8 cellular contexts compared by ENCODE assay signal in genomic region chr5:160398806-160399205, GRCh38. TPM values are rescaled to one million over a fixed set of nuclear protein-coding genes. Genes with fewer than 3 reads are reported as not detected.
DNase-seq lines count a peak whose midpoint lies in the region; ATAC-seq and TF ChIP-seq lines count a peak whose summit lies in the region.

No MANE protein-coding gene starts in this region.

- peaks cover 12% of the 10 kb centered on the region for H3K4me1 Mint-ChIP-seq in activated naive CD4-positive, alpha-beta T cell treated with anti-CD3 and anti-CD28 coated beads for 36 hours (ENCODE audit: low read depth)
- peaks cover 18% of the 10 kb centered on the region for H3K4me1 Mint-ChIP-seq in activated T-helper 1 cell treated with anti-CD3 and anti-CD28 coated beads, Interleukin-12 subunit alpha, Interleukin-12 subunit beta, Interleukin-2, Interleukin-4 antibody, amounts not matched to agents 30 ng/mL and 10 ng/mL and 1 ng/mL, durations not matched to agents 14 hours and 24 hours and 36 hours (ENCODE audit: low read depth)
- H3K4me1 Mint-ChIP-seq in immature natural killer cell (peaks cover 15 to 23% of the 10 kb centered on the region in 2 donors), type B pancreatic cell (ENCODE audit: unreplicated experiment) (peaks cover 10% of the 10 kb centered on the region)

- ATAC-seq in GM21529 (IDR thresholded peaks at IDR 0.05; ENCODE audit: unreplicated experiment), result no peak
- no peak for ATAC-seq in GM18870 (IDR thresholded peaks at IDR 0.05; ENCODE audit: unreplicated experiment)

- H3K4me3 Mint-ChIP-seq in activated naive CD4-positive, alpha-beta T cell treated with anti-CD3 and anti-CD28 coated beads for 36 hours, result peak overlapping the region; percentile 79
- peak overlapping the region; percentile 87 for H3K4me3 Mint-ChIP-seq in activated T-helper 1 cell treated with anti-CD3 and anti-CD28 coated beads, Interleukin-12 subunit alpha, Interleukin-12 subunit beta, Interleukin-2, Interleukin-4 antibody, amounts not matched to agents 30 ng/mL and 10 ng/mL and 1 ng/mL, durations not matched to agents 14 hours and 24 hours and 36 hours
- H3K4me3 Mint-ChIP-seq in immature natural killer cell, result peak overlapping the region; percentile 94 to 98 (median 96)
- H3K4me3 Mint-ChIP-seq in type B pancreatic cell, result peak overlapping the region; percentile 89

- no peak overlapping the region for H3K27ac Mint-ChIP-seq in activated naive CD4-positive, alpha-beta T cell treated with anti-CD3 and anti-CD28 coated beads for 36 hours
- no peak overlapping the region for H3K27ac Mint-ChIP-seq in activated T-helper 1 cell treated with anti-CD3 and anti-CD28 coated beads, Interleukin-12 subunit alpha, Interleukin-12 subunit beta, Interleukin-2, Interleukin-4 antibody, amounts not matched to agents 30 ng/mL and 10 ng/mL and 1 ng/mL, durations not matched to agents 14 hours and 24 hours and 36 hours
- H3K27ac Mint-ChIP-seq in immature natural killer cell, result peak overlapping the region in 3 of 6 donors; percentile 47 to 88 (median 80)
- peak overlapping the region; percentile 94 for H3K27ac Mint-ChIP-seq in type B pancreatic cell

- intact Hi-C loops in activated naive CD4-positive, alpha-beta T cell treated with anti-CD3 and anti-CD28 coated beads for 36 hours (cut with micrococcal nuclease), result loop anchor here (1.0 kb wide), 1 partner anchor 280 kb away; the partner anchor contains the start of gene PWWP2A
- intact Hi-C loops in activated T-helper 1 cell treated with anti-CD3 and anti-CD28 coated beads, Interleukin-12 subunit alpha, Interleukin-12 subunit beta, Interleukin-2, Interleukin-4 antibody, amounts not matched to agents 30 ng/mL and 10 ng/mL and 1 ng/mL, durations not matched to agents 14 hours and 24 hours and 36 hours (cut with micrococcal nuclease), result no loop called here

- CTCF ChIA-PET in activated naive CD4-positive, alpha-beta T cell treated with anti-CD3 and anti-CD28 coated beads for 36 hours (lab: Charles Lee), result no interaction called here

- no peak for TF ChIP-seq CTCF in type B pancreatic cell (conservative IDR thresholded peaks at IDR 0.05)

- DNase-seq in activated naive CD4-positive, alpha-beta T cell treated with anti-CD3 and anti-CD28 coated beads for 36 hours, result no peak
- no peak for DNase-seq in activated naive CD4-positive, alpha-beta T cell treated with Interleukin-2 at 50 U/mL for 16 hours
- DNase-seq in activated T-helper 1 cell treated with anti-CD3 and anti-CD28 coated beads, Interleukin-12 subunit alpha, Interleukin-12 subunit beta, Interleukin-2, Interleukin-4 antibody, amounts not matched to agents 30 ng/mL and 10 ng/mL and 1 ng/mL, durations not matched to agents 14 hours and 24 hours and 36 hours (ENCODE audit: low spot score), result no peak
- DNase-seq in immature natural killer cell (no peak), type B pancreatic cell (ENCODE audit: extremely low spot score, unreplicated experiment) (no peak)
- no peak for DNase-seq in stimulated activated CD4-positive, alpha-beta T cell treated with anti-CD3 and anti-CD28 coated beads, Interleukin-12 subunit alpha, Interleukin-12 subunit beta, amount 100 ng/mL, for 4 hours

- no peaks in the 10 kb centered on the region for H3K27me3 Mint-ChIP-seq in activated naive CD4-positive, alpha-beta T cell treated with anti-CD3 and anti-CD28 coated beads for 36 hours (ENCODE audit: low read depth)
- H3K27me3 Mint-ChIP-seq in activated T-helper 1 cell treated with anti-CD3 and anti-CD28 coated beads, Interleukin-12 subunit alpha, Interleukin-12 subunit beta, Interleukin-2, Interleukin-4 antibody, amounts not matched to agents 30 ng/mL and 10 ng/mL and 1 ng/mL, durations not matched to agents 14 hours and 24 hours and 36 hours (ENCODE audit: insufficient read depth), result no peaks in the 10 kb centered on the region
- peaks cover 0 to 8% (median 7%) of the 10 kb centered on the region in 3 donors for H3K27me3 Mint-ChIP-seq in immature natural killer cell (ENCODE audit: low read depth in 3 of 3)
- H3K27me3 Mint-ChIP-seq in type B pancreatic cell, result no peaks in the 10 kb centered on the region

- H3K36me3 Mint-ChIP-seq in activated naive CD4-positive, alpha-beta T cell treated with anti-CD3 and anti-CD28 coated beads for 36 hours (ENCODE audit: low read depth), result peaks cover 4% of the 10 kb centered on the region
- H3K36me3 Mint-ChIP-seq in activated T-helper 1 cell treated with anti-CD3 and anti-CD28 coated beads, Interleukin-12 subunit alpha, Interleukin-12 subunit beta, Interleukin-2, Interleukin-4 antibody, amounts not matched to agents 30 ng/mL and 10 ng/mL and 1 ng/mL, durations not matched to agents 14 hours and 24 hours and 36 hours (ENCODE audit: low read depth), result peaks cover 13% of the 10 kb centered on the region
- H3K36me3 Mint-ChIP-seq in immature natural killer cell (peaks cover 7 to 12% (median 11%) of the 10 kb centered on the region in 3 donors), type B pancreatic cell (peaks cover 9% of the 10 kb centered on the region)

- H3K9me3 Mint-ChIP-seq in activated naive CD4-positive, alpha-beta T cell treated with anti-CD3 and anti-CD28 coated beads for 36 hours, result no peaks in the 10 kb centered on the region
- no peaks in the 10 kb centered on the region for H3K9me3 Mint-ChIP-seq in activated T-helper 1 cell treated with anti-CD3 and anti-CD28 coated beads, Interleukin-12 subunit alpha, Interleukin-12 subunit beta, Interleukin-2, Interleukin-4 antibody, amounts not matched to agents 30 ng/mL and 10 ng/mL and 1 ng/mL, durations not matched to agents 14 hours and 24 hours and 36 hours
- no peaks in the 10 kb centered on the region for H3K9me3 Mint-ChIP-seq in immature natural killer cell
- H3K9me3 Mint-ChIP-seq in type B pancreatic cell, result no peaks in the 10 kb centered on the region

RNA-seq across cellular contexts. Expression of gene FAM200C, which starts 1.0 kb away (rescaled TPM):
- total RNA-seq in activated naive CD4-positive, alpha-beta T cell treated with anti-CD3 and anti-CD28 coated beads for 36 hours, result under 1 TPM; 0.84 to 0.93 TPM
- total RNA-seq in activated T-helper 1 cell treated with anti-CD3 and anti-CD28 coated beads, Interleukin-12 subunit alpha, Interleukin-12 subunit beta, Interleukin-2, Interleukin-4 antibody, amounts not matched to agents 30 ng/mL and 10 ng/mL and 1 ng/mL, durations not matched to agents 14 hours and 24 hours and 36 hours, result 0.65 and 0.98 TPM in 2 replicates
- under 1 TPM in 2 of 3 donors, not detected in 1; 0.36 to 0.48 TPM for polyA plus RNA-seq in immature natural killer cell
- total RNA-seq in type B pancreatic cell (ENCODE audit: low replicate concordance), result 6.2 and 8.1 TPM in 2 replicates

RNA-seq across cellular contexts. Expression of gene SLU7, which starts 20.1 kb away (rescaled TPM):
- total RNA-seq in activated naive CD4-positive, alpha-beta T cell treated with anti-CD3 and anti-CD28 coated beads for 36 hours, result 10 to 100 TPM; 33.2 to 34.3 TPM
- 37.4 and 47.4 TPM in 2 replicates for total RNA-seq in activated T-helper 1 cell treated with anti-CD3 and anti-CD28 coated beads, Interleukin-12 subunit alpha, Interleukin-12 subunit beta, Interleukin-2, Interleukin-4 antibody, amounts not matched to agents 30 ng/mL and 10 ng/mL and 1 ng/mL, durations not matched to agents 14 hours and 24 hours and 36 hours
- 100 to 1,000 TPM in 1 of 3 donors, 10 to 100 TPM in 2; 38.8 to 117 (median 71.0) TPM for polyA plus RNA-seq in immature natural killer cell
- total RNA-seq in type B pancreatic cell (ENCODE audit: low replicate concordance), result 37.7 and 45.7 TPM in 2 replicates

RNA-seq across cellular contexts. Expression of gene PTTG1, which starts 22.8 kb away (rescaled TPM):
- total RNA-seq in activated naive CD4-positive, alpha-beta T cell treated with anti-CD3 and anti-CD28 coated beads for 36 hours, result 100 to 1,000 TPM; 254 to 270 TPM
- 69.9 and 75.5 TPM in 2 replicates for total RNA-seq in activated T-helper 1 cell treated with anti-CD3 and anti-CD28 coated beads, Interleukin-12 subunit alpha, Interleukin-12 subunit beta, Interleukin-2, Interleukin-4 antibody, amounts not matched to agents 30 ng/mL and 10 ng/mL and 1 ng/mL, durations not matched to agents 14 hours and 24 hours and 36 hours
- polyA plus RNA-seq in immature natural killer cell, result 10 to 100 TPM in 2 of 3 donors, 1 to 10 TPM in 1; 3.0 to 15.4 (median 12.1) TPM
- total RNA-seq in type B pancreatic cell (ENCODE audit: low replicate concordance), result 34.5 and 100 TPM in 2 replicates

RNA-seq across cellular contexts. Expression of gene C1QTNF2, which starts 28.4 kb away (rescaled TPM):
- not detected for total RNA-seq in activated naive CD4-positive, alpha-beta T cell treated with anti-CD3 and anti-CD28 coated beads for 36 hours
- total RNA-seq in activated T-helper 1 cell treated with anti-CD3 and anti-CD28 coated beads, Interleukin-12 subunit alpha, Interleukin-12 subunit beta, Interleukin-2, Interleukin-4 antibody, amounts not matched to agents 30 ng/mL and 10 ng/mL and 1 ng/mL, durations not matched to agents 14 hours and 24 hours and 36 hours, result not detected in 2 replicates
- not detected for polyA plus RNA-seq in immature natural killer cell
- 0.21 and 0.31 TPM in 2 replicates for total RNA-seq in type B pancreatic cell (ENCODE audit: low replicate concordance)
